1 cellular context compared by ENCODE assay signal in the genomic region with DNA sequence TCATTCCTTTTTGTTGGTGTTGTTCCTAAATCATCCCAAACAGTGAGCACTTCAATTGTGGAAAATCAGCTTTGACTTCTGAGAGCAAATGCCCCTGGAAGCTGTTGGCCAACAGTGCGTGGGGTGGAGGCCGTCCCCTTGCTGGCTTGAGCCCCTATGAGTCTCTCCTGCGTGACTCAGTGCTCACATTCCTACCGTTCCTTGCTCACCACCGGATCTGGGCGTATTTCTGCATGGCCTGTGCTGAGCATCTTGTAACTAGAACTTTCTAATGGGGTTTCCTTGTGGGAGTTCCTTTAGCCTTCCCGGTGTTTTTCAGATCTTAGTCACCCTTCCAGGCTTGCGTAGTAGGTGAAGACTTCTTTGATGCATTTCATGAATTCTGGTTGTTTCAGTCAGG.
TF ChIP-seq lines count a peak whose summit lies in the region.

No MANE protein-coding gene starts in this region.

TF ChIP-seq in IMR-90, 13 proteins besides CTCF, POLR2A, EP300 and RAD21:
- TF ChIP-seq RCOR1 (IDR thresholded peaks at IDR 0.05; ENCODE audit: insufficient replicate concordance, low read length), result no peak
- peak; percentile 87 for TF ChIP-seq FOS (IDR thresholded peaks at IDR 0.05; ENCODE audit: low read depth, low read length)
- TF ChIP-seq BHLHE40 (IDR thresholded peaks at IDR 0.05; ENCODE audit: low read depth, low read length), result peak; percentile 46; the same call in 1 of the 2 replicates
- peak; percentile 89 for TF ChIP-seq CEBPB (IDR thresholded peaks at IDR 0.05; ENCODE audit: low read depth, low read length)
- TF ChIP-seq MAFK (IDR thresholded peaks at IDR 0.05; ENCODE audit: low read depth, low read length), result no peak
- peak; percentile 41; the same call in 1 of the 2 replicates for TF ChIP-seq NFE2L2 (IDR thresholded peaks at IDR 0.05; ENCODE audit: low read depth, low read length)
